Comparison of ENCODE assay signal across 9 cellular contexts in genomic region chr6:143744593-143745151, GRCh38.
A peak's percentile ranks its signal among the peaks of the same experiment; 100 is the strongest.
DNase-seq lines count a peak whose midpoint lies in the region; ATAC-seq and TF ChIP-seq lines count a peak whose summit lies in the region.
"Had no signal": no experiment of that assay in that cellular context is flagged by ENCODE, and none has a peak within 500 bp of the region (broad histone marks: within the 10 kb centered on the region; RNA-seq: fewer than 3 reads in every experiment).

No MANE protein-coding gene starts in this region.

- peak overlapping the region; percentile 6; the same call in 1 of the 2 replicates for H3K4me3 ChIP-seq in SJSA1
- H3K4me3 ChIP-seq in right cardiac atrium (ENCODE audit: low read length), result no peak overlapping the region

- 41% methylated on average over 8 of the region's 8 CpGs for WGBS in right cardiac atrium

- no peak overlapping the region for H3K4me3 Mint-ChIP-seq in HFFc6

- peaks cover 35% of the 10 kb centered on the region for H3K36me3 Mint-ChIP-seq in HFFc6 (ENCODE audit: low read depth)

- H3K9me3 Mint-ChIP-seq in HFFc6, result no peaks in the 10 kb centered on the region

- H3K36me3 ChIP-seq in SJSA1, result no peaks in the 10 kb centered on the region

- H3K27ac Mint-ChIP-seq in HFFc6, result no peak overlapping the region

- H3K27ac ChIP-seq in SJSA1 (peak overlapping the region; percentile 92), right cardiac atrium (ENCODE audit: low read length) (peak overlapping the region; percentile 29)
- H3K27ac ChIP-seq: epithelial cell of prostate had no signal

- H3K27me3 ChIP-seq in SJSA1 (replicated peaks) (no peaks in the 10 kb centered on the region), right cardiac atrium (ENCODE audit: control insufficient read depth, insufficient read depth) (no peaks in the 10 kb centered on the region)

- H3K4me1 Mint-ChIP-seq in HFFc6 (ENCODE audit: low read depth), result peaks cover 42% of the 10 kb centered on the region

- no peaks in the 10 kb centered on the region for H3K27me3 Mint-ChIP-seq in HFFc6 (ENCODE audit: insufficient read depth)

- H3K9me3 ChIP-seq in SJSA1 (replicated peaks), result no peaks in the 10 kb centered on the region
- no peaks in the 10 kb centered on the region for H3K9me3 ChIP-seq in right cardiac atrium (ENCODE audit: control insufficient read depth, low read length)

- intact Hi-C loops in right cardiac atrium (cut with DNase I), result loop anchor here in 2 of 4 donors (10.0 kb wide), 2 partner anchors 50 to 70 kb away; partner anchors contain the start of gene PHACTR2 (in 1 of the 2)

- H3K4me1 ChIP-seq in SJSA1 (replicated peaks), result peaks cover 51% of the 10 kb centered on the region
- H3K4me1 ChIP-seq in right cardiac atrium (ENCODE audit: control insufficient read depth, insufficient read depth, low read length), result peaks cover 28% of the 10 kb centered on the region

- no peak for TF ChIP-seq CTCF in HFFc6 (IDR thresholded peaks at IDR 0.05)

- ATAC-seq in right cardiac atrium (peak; percentile 25 to 51), GM21529 (IDR thresholded peaks at IDR 0.05; ENCODE audit: unreplicated experiment) (no peak)

- DNase-seq in ELF-1 (ENCODE audit: low read depth, low spot score) (peak; percentile 62), SJSA1 (ENCODE audit: low read depth in 1 of 2, low spot score in 2 of 2) (peak in 1 of 2 experiments; percentile 66), right cardiac atrium (peak in 1 of 3 donors; percentile 60), renal cortical epithelial cell (ENCODE audit: low read depth) (peak; percentile 26), MV-4-11 (lab: John Stamatoyannopoulos, UW) (no peak), pons (ENCODE audit: low spot score) (no peak), HFFc6 (no peak)

Comparison
In these comparisons a context has a peak if more than half of its experiments do, and no peak if none do; other contexts are left out.
1. DNase-seq: peak in ELF-1 (single experiment) and renal cortical epithelial cell (single experiment); none in MV-4-11 (single experiment), pons (single experiment) and HFFc6 (single experiment).